ENCODE assay signal across 8 cellular contexts in the genomic region with DNA sequence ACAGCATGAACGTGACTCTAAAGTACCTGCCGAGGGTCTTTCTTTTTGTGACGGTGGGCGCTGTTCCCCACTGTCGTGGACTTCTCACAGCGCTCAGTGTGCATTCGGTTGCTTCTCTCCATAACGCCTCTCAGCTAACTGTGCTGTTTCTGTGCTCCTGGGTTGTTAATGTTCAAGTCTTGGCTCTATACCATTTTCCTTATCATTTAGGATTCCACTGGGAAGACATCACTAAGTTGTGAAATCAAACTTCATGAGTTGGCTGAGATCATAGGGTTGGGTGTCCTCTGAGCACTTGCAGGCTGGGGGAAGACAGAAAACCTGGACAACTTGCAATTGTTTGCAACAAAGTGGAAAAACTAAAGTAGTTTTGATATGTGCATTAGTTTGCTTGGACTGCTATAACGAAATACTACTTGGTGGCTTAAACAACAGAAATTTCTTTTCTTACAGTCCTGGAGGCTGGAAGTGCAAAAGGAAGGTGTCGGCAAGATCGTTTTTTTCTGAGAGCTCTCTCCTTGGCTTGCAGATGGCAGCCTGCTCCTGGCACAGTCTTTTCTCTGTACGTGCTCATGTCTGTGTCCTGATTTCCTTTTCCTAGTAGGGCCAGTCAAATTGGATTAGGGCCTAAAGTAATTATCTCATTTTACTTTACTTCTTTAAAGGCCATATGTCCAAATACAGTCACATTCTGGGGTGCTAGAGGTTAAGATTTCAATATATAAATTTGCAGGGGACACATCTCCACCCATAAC.
DNase-seq lines count a peak whose midpoint lies in the region; ATAC-seq and TF ChIP-seq lines count a peak whose summit lies in the region.
"Not testable (repeated sequence)": the region's sequence is repeated elsewhere in the genome, so short reads cannot be mapped to it uniquely, and the experiment has no call there.

No MANE protein-coding gene starts in this region.

- H4K8ac ChIP-seq in mesenchymal stem cell (ENCODE audit: low read length) = not testable (repeated sequence)

- H2BK5ac ChIP-seq in mesenchymal stem cell (ENCODE audit: low read depth, low read length, poor library complexity, severe bottlenecking) = not testable (repeated sequence)

- TF ChIP-seq CTCF in AG04450 (IDR thresholded peaks at IDR 0.05; ENCODE audit: low read depth, low read length); RWPE2 (IDR thresholded peaks at IDR 0.05; ENCODE audit: poor library complexity, severe bottlenecking); brain microvascular endothelial cell (IDR thresholded peaks at IDR 0.05; ENCODE audit: low read depth, low read length, missing control alignments); fibroblast of the aortic adventitia (IDR thresholded peaks at IDR 0.05; ENCODE audit: insufficient read depth, low read length): not testable (repeated sequence)

- H3K27ac Mint-ChIP-seq in activated naive CD4-positive, alpha-beta T cell treated with anti-CD3 and anti-CD28 coated beads for 36 hours = peak overlapping the region; percentile 36

- no CpG with 5 or more reads among the region's 12 CpGs for WGBS in mesenchymal stem cell
- WGBS in aorta, 2 donors = 63 to 66% methylated on average over 7 to 12 of the region's 12 CpGs

- not testable (repeated sequence) for H3K27me3 Mint-ChIP-seq in activated naive CD4-positive, alpha-beta T cell treated with anti-CD3 and anti-CD28 coated beads for 36 hours (ENCODE audit: low read depth)

- H3K4me1 ChIP-seq in RWPE2 (ENCODE audit: insufficient read depth, poor library complexity, severe bottlenecking); mesenchymal stem cell (ENCODE audit: control insufficient read depth, insufficient read depth, low read depth, low read length); aorta (ENCODE audit: control insufficient read depth in 1 of 2, insufficient read depth in 2 of 2, low read length in 2 of 2): not testable (repeated sequence)

- not testable (repeated sequence) for DNase-seq in AG04450 (ENCODE audit: low read depth, low spot score); RWPE2 (ENCODE audit: low spot score); activated naive CD4-positive, alpha-beta T cell treated with anti-CD3 and anti-CD28 coated beads for 36 hours; brain microvascular endothelial cell; left ventricle myocardium superior; aorta
- peak; percentile 66 for DNase-seq in fibroblast of the aortic adventitia (ENCODE audit: low read depth)
- DNase-seq in mesenchymal stem cell = peak; percentile 33

- peak overlapping the region; percentile 73 for H3K9ac ChIP-seq in mesenchymal stem cell (ENCODE audit: low read length)

- ATAC-seq in RWPE2 (ENCODE audit: low read depth) (peak; percentile 49), left ventricle myocardium superior (peak; percentile 91), aorta (ENCODE audit: low FRiP score) (peak; percentile 69)

- not testable (repeated sequence) for H3K9me3 ChIP-seq in AG04450 (ENCODE audit: control insufficient read depth, insufficient read depth, low read length); RWPE2 (ENCODE audit: severe bottlenecking); mesenchymal stem cell (ENCODE audit: control insufficient read depth, low read length); aorta (ENCODE audit: control insufficient read depth, low read length)

- H3K4me3 ChIP-seq in AG04450 (ENCODE audit: low read depth, low read length) = peak overlapping the region; percentile 22; the same call in 1 of the 2 replicates
- not testable (repeated sequence) for H3K4me3 ChIP-seq in RWPE2 (ENCODE audit: severe bottlenecking); brain microvascular endothelial cell (ENCODE audit: low read depth, low read length); aorta (ENCODE audit: low read length in 2 of 2)
- peak overlapping the region; percentile 6 for H3K4me3 ChIP-seq in fibroblast of the aortic adventitia (ENCODE audit: low read depth, low read length)
- H3K4me3 ChIP-seq in mesenchymal stem cell (ENCODE audit: insufficient read depth in 1 of 2, low read depth in 1 of 2, low read length in 2 of 2) = peak overlapping the region in 1 of 2 experiments; percentile 64

- H3K79me1 ChIP-seq in mesenchymal stem cell (replicated peaks; ENCODE audit: low read length, poor library complexity, severe bottlenecking) = not testable (repeated sequence)

- peaks cover 17% of the 10 kb centered on the region for H3K36me3 Mint-ChIP-seq in activated naive CD4-positive, alpha-beta T cell treated with anti-CD3 and anti-CD28 coated beads for 36 hours (ENCODE audit: low read depth)

- not testable (repeated sequence) for H2BK120ac ChIP-seq in mesenchymal stem cell (ENCODE audit: low read depth, low read length)

- peaks cover 33% of the 10 kb centered on the region for H3K4me1 Mint-ChIP-seq in activated naive CD4-positive, alpha-beta T cell treated with anti-CD3 and anti-CD28 coated beads for 36 hours (ENCODE audit: low read depth)

- not testable (repeated sequence) for H3K4me3 Mint-ChIP-seq in activated naive CD4-positive, alpha-beta T cell treated with anti-CD3 and anti-CD28 coated beads for 36 hours

- not testable (repeated sequence) for H2AFZ ChIP-seq in mesenchymal stem cell (ENCODE audit: low read depth, low read length)

- not testable (repeated sequence) for H3K23ac ChIP-seq in mesenchymal stem cell (ENCODE audit: low read length in 2 of 2)

- H2AK5ac ChIP-seq in mesenchymal stem cell (ENCODE audit: low read length, severe bottlenecking) = not testable (repeated sequence)

- H2BK15ac ChIP-seq in mesenchymal stem cell (ENCODE audit: low read depth, poor library complexity, severe bottlenecking) = not testable (repeated sequence)

- intact Hi-C loops in activated naive CD4-positive, alpha-beta T cell treated with anti-CD3 and anti-CD28 coated beads for 36 hours (cut with micrococcal nuclease); left ventricle myocardium superior (cut with micrococcal nuclease); aorta (cut with DNase I): not testable (repeated sequence)

- CTCF ChIA-PET in AG04450 (lab: Charles Lee); activated naive CD4-positive, alpha-beta T cell treated with anti-CD3 and anti-CD28 coated beads for 36 hours (lab: Charles Lee): not testable (repeated sequence)

- not testable (repeated sequence) for H3K18ac ChIP-seq in mesenchymal stem cell (ENCODE audit: low read depth in 1 of 2, low read length in 2 of 2)

- in situ Hi-C loops in brain microvascular endothelial cell (cut with HindIII; ENCODE audit: low pct_ligation_motif_present, low sequenced_read_pairs) = not testable (repeated sequence)

- H4K91ac ChIP-seq in mesenchymal stem cell (ENCODE audit: low read length) = not testable (repeated sequence)

- not testable (repeated sequence) for H3K4ac ChIP-seq in mesenchymal stem cell (ENCODE audit: low read depth in 1 of 2, low read length in 2 of 2)

- not testable (repeated sequence) for H3K27me3 ChIP-seq in AG04450 (ENCODE audit: control insufficient read depth, insufficient read depth, low read length); RWPE2 (ENCODE audit: insufficient read depth, poor library complexity, severe bottlenecking); brain microvascular endothelial cell (replicated peaks); mesenchymal stem cell (ENCODE audit: control insufficient read depth in 1 of 2, insufficient read depth in 1 of 2, low read length in 2 of 2); aorta (ENCODE audit: control insufficient read depth in 1 of 2, insufficient read depth in 2 of 2, low read length in 1 of 2)

- H3K36me3 ChIP-seq in RWPE2 (ENCODE audit: low read depth); brain microvascular endothelial cell (replicated peaks); mesenchymal stem cell (ENCODE audit: control insufficient read depth in 1 of 2, insufficient read depth in 2 of 2, low read depth in 1 of 2, low read length in 2 of 2); aorta (ENCODE audit: control insufficient read depth in 1 of 2, insufficient read depth in 2 of 2, low read length in 1 of 2): not testable (repeated sequence)

- not testable (repeated sequence) for H2BK12ac ChIP-seq in mesenchymal stem cell (ENCODE audit: low read length in 2 of 2)

- H3K27ac ChIP-seq in AG04450 (ENCODE audit: low read depth, low read length) (peak overlapping the region; percentile 65), brain microvascular endothelial cell (peak overlapping the region; percentile 51)
- H3K27ac ChIP-seq in RWPE2 (ENCODE audit: poor library complexity, severe bottlenecking); mesenchymal stem cell (ENCODE audit: low read length, poor library complexity, severe bottlenecking); aorta (ENCODE audit: low read depth in 1 of 2, low read length in 2 of 2): not testable (repeated sequence)

- POLR2A ChIA-PET in AG04450 (lab: Yijun Ruan, JAX) = not testable (repeated sequence)

- H3K4me2 ChIP-seq in mesenchymal stem cell (ENCODE audit: low read length, poor library complexity, severe bottlenecking) = not testable (repeated sequence)

- H3K14ac ChIP-seq in mesenchymal stem cell (ENCODE audit: low read length in 2 of 2) = not testable (repeated sequence)

- H3K9me3 Mint-ChIP-seq in activated naive CD4-positive, alpha-beta T cell treated with anti-CD3 and anti-CD28 coated beads for 36 hours = not testable (repeated sequence)
